In genomic region chr3:185878920-185879319, GRCh38 we compare ENCODE assay signal across 1 cellular context.
TF ChIP-seq lines count a peak whose summit lies in the region.

No MANE protein-coding gene starts in this region.

TF ChIP-seq in HepG2, 621 proteins besides CTCF, POLR2A, EP300 and RAD21 (continued from another document):
- TF ChIP-seq, protein P1, sequence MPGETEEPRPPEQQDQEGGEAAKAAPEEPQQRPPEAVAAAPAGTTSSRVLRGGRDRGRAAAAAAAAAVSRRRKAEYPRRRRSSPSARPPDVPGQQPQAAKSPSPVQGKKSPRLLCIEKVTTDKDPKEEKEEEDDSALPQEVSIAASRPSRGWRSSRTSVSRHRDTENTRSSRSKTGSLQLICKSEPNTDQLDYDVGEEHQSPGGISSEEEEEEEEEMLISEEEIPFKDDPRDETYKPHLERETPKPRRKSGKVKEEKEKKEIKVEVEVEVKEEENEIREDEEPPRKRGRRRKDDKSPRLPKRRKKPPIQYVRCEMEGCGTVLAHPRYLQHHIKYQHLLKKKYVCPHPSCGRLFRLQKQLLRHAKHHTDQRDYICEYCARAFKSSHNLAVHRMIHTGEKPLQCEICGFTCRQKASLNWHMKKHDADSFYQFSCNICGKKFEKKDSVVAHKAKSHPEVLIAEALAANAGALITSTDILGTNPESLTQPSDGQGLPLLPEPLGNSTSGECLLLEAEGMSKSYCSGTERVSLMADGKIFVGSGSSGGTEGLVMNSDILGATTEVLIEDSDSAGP (CRISPR knock-in tag; IDR thresholded peaks at IDR 0.05; ENCODE audit: borderline replicate concordance), result peak; percentile 84
- no peak for TF ChIP-seq ZNF180 (CRISPR knock-in tag; IDR thresholded peaks at IDR 0.05; ENCODE audit: borderline replicate concordance, low read depth)
